In genomic region chr5:119453045-119453383, GRCh38 we compare ENCODE assay signal across 8 cellular contexts. TPM values are rescaled to one million over a fixed set of nuclear protein-coding genes. Genes with fewer than 3 reads are reported as not detected.
A peak's percentile ranks its signal among the peaks of the same experiment; 100 is the strongest.
DNase-seq lines count a peak whose midpoint lies in the region; ATAC-seq lines count a peak whose summit lies in the region.

No MANE protein-coding gene starts in this region.

- no peaks in the 10 kb centered on the region for H3K27me3 ChIP-seq in muscle layer of colon (ENCODE audit: control insufficient read depth in 1 of 2, insufficient read depth in 2 of 2, low read length in 2 of 2)

- peak overlapping the region; percentile 91 for H3K27ac Mint-ChIP-seq in activated T-cell treated with anti-CD3 and anti-CD28 coated beads, Interleukin-2, amount 50 U/mL, for 72 hours

- H3K27ac ChIP-seq in epithelial cell of prostate (peak overlapping the region; percentile 69), muscle layer of colon (ENCODE audit: low read depth, low read length) (peak overlapping the region; percentile 25)

- H3K4me3 Mint-ChIP-seq in activated T-cell treated with anti-CD3 and anti-CD28 coated beads, Interleukin-2, amount 50 U/mL, for 72 hours, result peak overlapping the region; percentile 97

- DNase-seq in activated T-cell treated with anti-CD3 and anti-CD28 coated beads, Interleukin-2, amount 50 U/mL, for 72 hours, result no peak
- DNase-seq in activated T-cell treated with anti-CD3 and anti-CD28 coated beads for 4 hours (no peak), SIG-M5 treated with dmso at 0.1 percent for 504 hours (lab: John Stamatoyannopoulos, UW; ENCODE audit: unreplicated experiment) (peak; percentile 71), epithelial cell of prostate (ENCODE audit: low read depth, low spot score) (no peak), GOT3 (lab: John Stamatoyannopoulos, UW) (no peak), NCI-H2171 (lab: John Stamatoyannopoulos, UW) (no peak)

- no peaks in the 10 kb centered on the region for H3K36me3 ChIP-seq in muscle layer of colon (ENCODE audit: insufficient read depth, low read length)

- no peaks in the 10 kb centered on the region for H3K9me3 ChIP-seq in muscle layer of colon (ENCODE audit: low read length)

- H3K9me3 Mint-ChIP-seq in activated T-cell treated with anti-CD3 and anti-CD28 coated beads, Interleukin-2, amount 50 U/mL, for 72 hours, result no peaks in the 10 kb centered on the region

- H3K4me1 Mint-ChIP-seq in activated T-cell treated with anti-CD3 and anti-CD28 coated beads, Interleukin-2, amount 50 U/mL, for 72 hours (ENCODE audit: low read depth), result peaks cover 20% of the 10 kb centered on the region

- H3K27me3 Mint-ChIP-seq in activated T-cell treated with anti-CD3 and anti-CD28 coated beads, Interleukin-2, amount 50 U/mL, for 72 hours (ENCODE audit: low read depth), result no peaks in the 10 kb centered on the region

- H3K4me1 ChIP-seq in muscle layer of colon (ENCODE audit: insufficient read depth, low read length), result peaks cover 4% of the 10 kb centered on the region

- H3K9ac ChIP-seq in muscle layer of colon (ENCODE audit: low read length), result peak overlapping the region; percentile 81

- peak overlapping the region; percentile 76 to 87 for H3K4me3 ChIP-seq in muscle layer of colon (ENCODE audit: low read depth in 1 of 2, low read length in 2 of 2)

- peak in 1 of 2 donors; percentile 16 for ATAC-seq in activated T-cell treated with anti-CD3 and anti-CD28 coated beads, Interleukin-2, amount 50 U/mL, for 72 hours (replicated peaks in 1 of 2)
- ATAC-seq in HG03025 (IDR thresholded peaks at IDR 0.05; ENCODE audit: low FRiP score, unreplicated experiment), result peak; percentile 8

- no peaks in the 10 kb centered on the region for H3K36me3 Mint-ChIP-seq in activated T-cell treated with anti-CD3 and anti-CD28 coated beads, Interleukin-2, amount 50 U/mL, for 72 hours (ENCODE audit: insufficient read depth in 2 of 2)

RNA-seq across cellular contexts. Expression of gene HSD17B4, which starts 0.7 kb away (rescaled TPM):
- 10 to 100 TPM; 63.1 to 90.6 TPM for total RNA-seq in activated T-cell treated with anti-CD3 and anti-CD28 coated beads, Interleukin-2, amount 50 U/mL, for 72 hours
